37 cellular contexts compared by ENCODE assay signal in genomic region chr2:187627153-187627552, GRCh38.
A peak's percentile ranks its signal among the peaks of the same experiment; 100 is the strongest.
DNase-seq lines count a peak whose midpoint lies in the region; ATAC-seq, FAIRE-seq and TF ChIP-seq lines count a peak whose summit lies in the region.
"Had no signal": no experiment of that assay in that cellular context is flagged by ENCODE, and none has a peak within 500 bp of the region (broad histone marks: within the 10 kb centered on the region; RNA-seq: fewer than 3 reads in every experiment).

No MANE protein-coding gene starts in this region.

- H2AFZ ChIP-seq in SK-N-SH (ENCODE audit: low read depth) (no peak overlapping the region), neuronal stem cell (ENCODE audit: low read length) (peak overlapping the region; percentile 37), PC-3 (ENCODE audit: low read length) (no peak overlapping the region)

- H3K36me3 Mint-ChIP-seq in activated T-helper 1 cell treated with anti-CD3 and anti-CD28 coated beads, Interleukin-12 subunit alpha, Interleukin-12 subunit beta, Interleukin-2, Interleukin-4 antibody, amounts not matched to agents 30 ng/mL and 10 ng/mL and 1 ng/mL, durations not matched to agents 14 hours and 24 hours and 36 hours (ENCODE audit: low read depth), result no peaks in the 10 kb centered on the region
- H3K36me3 Mint-ChIP-seq: CD14-positive monocyte; CD4-positive, alpha-beta memory T cell; CD4-positive, CD25-positive, alpha-beta regulatory T cell; CD8-positive, alpha-beta memory T cell; CD8-positive, alpha-beta T cell had no signal

- no peak overlapping the region for H3K27ac ChIP-seq in SK-N-SH (ENCODE audit: low read depth in 2 of 2, low read length in 1 of 2)
- H3K27ac ChIP-seq in neuronal stem cell (replicated peaks; ENCODE audit: low read length), result no peak overlapping the region
- H3K27ac ChIP-seq in PC-3 (ENCODE audit: low read length), result no peak overlapping the region
- H3K27ac ChIP-seq: 22Rv1; A549; BLaER1; BLaER1 treated with 17β-estradiol and CSF1 and Interleukin-3, amounts not matched to agents 10 nM and 100 nM; C4-2B had no signal

- no peak overlapping the region for H2BK120ac ChIP-seq in neuronal stem cell (ENCODE audit: low read depth, low read length)

- intact Hi-C loops in activated T-helper 1 cell treated with anti-CD3 and anti-CD28 coated beads, Interleukin-12 subunit alpha, Interleukin-12 subunit beta, Interleukin-2, Interleukin-4 antibody, amounts not matched to agents 30 ng/mL and 10 ng/mL and 1 ng/mL, durations not matched to agents 14 hours and 24 hours and 36 hours (cut with micrococcal nuclease), result no loop called here
- intact Hi-C loops in PC-3 (cut with micrococcal nuclease), result no loop called here

- TF ChIP-seq POLR2A in H54 (IDR thresholded peaks at IDR 0.05; ENCODE audit: low read depth, low read length), result no peak

- 74% methylated on average over 3 of the region's 3 CpGs for WGBS in SK-N-SH (ENCODE audit: low lambda C conversion rate)
- no CpG with 5 or more reads among the region's 3 CpGs for WGBS in neuronal stem cell (ENCODE audit: extremely low coverage in 2 of 2, insufficient read length in 2 of 2, insufficient replicate concordance in 1 of 2), 2 donors

- H3K4me1 ChIP-seq in SK-N-SH (ENCODE audit: control insufficient read depth in 1 of 2, insufficient read depth in 2 of 2, low read depth in 1 of 2, low read length in 1 of 2), result no peaks in the 10 kb centered on the region
- no peaks in the 10 kb centered on the region for H3K4me1 ChIP-seq in neuronal stem cell (ENCODE audit: control insufficient read depth in 2 of 2, insufficient read depth in 1 of 2, low read depth in 1 of 2, low read length in 2 of 2)
- H3K4me1 ChIP-seq in PC-3 (ENCODE audit: insufficient read depth, low read length), result no peaks in the 10 kb centered on the region
- H3K4me1 ChIP-seq: A549; BE2C; BLaER1; BLaER1 treated with 17β-estradiol and CSF1 and Interleukin-3, amounts not matched to agents 10 nM and 100 nM; Caco-2 had no signal

- H3K9me2 ChIP-seq in SK-N-SH, result no peaks in the 10 kb centered on the region
- H3K9me2 ChIP-seq in PC-3 (replicated peaks; ENCODE audit: low read length), result no peaks in the 10 kb centered on the region

- H3K27ac Mint-ChIP-seq in activated T-helper 1 cell treated with anti-CD3 and anti-CD28 coated beads, Interleukin-12 subunit alpha, Interleukin-12 subunit beta, Interleukin-2, Interleukin-4 antibody, amounts not matched to agents 30 ng/mL and 10 ng/mL and 1 ng/mL, durations not matched to agents 14 hours and 24 hours and 36 hours, result peak overlapping the region; percentile 18
- H3K27ac Mint-ChIP-seq: B cell; CD14-positive monocyte; CD4-positive, alpha-beta memory T cell; CD4-positive, alpha-beta T cell; CD8-positive, alpha-beta memory T cell; CD8-positive, alpha-beta T cell had no signal

- H3K4me3 Mint-ChIP-seq in activated T-helper 1 cell treated with anti-CD3 and anti-CD28 coated beads, Interleukin-12 subunit alpha, Interleukin-12 subunit beta, Interleukin-2, Interleukin-4 antibody, amounts not matched to agents 30 ng/mL and 10 ng/mL and 1 ng/mL, durations not matched to agents 14 hours and 24 hours and 36 hours, result no peak overlapping the region
- H3K4me3 Mint-ChIP-seq: B cell; CD14-positive monocyte; CD4-positive, alpha-beta memory T cell; CD4-positive, alpha-beta T cell; CD4-positive, CD25-positive, alpha-beta regulatory T cell; CD8-positive, alpha-beta memory T cell; CD8-positive, alpha-beta T cell had no signal

- no peak overlapping the region for H2AK5ac ChIP-seq in neuronal stem cell (ENCODE audit: low read depth, low read length)

- no peak overlapping the region for H3K4ac ChIP-seq in neuronal stem cell (ENCODE audit: low read length)

- H3K4me2 ChIP-seq in SK-N-SH (no peak overlapping the region), neuronal stem cell (ENCODE audit: insufficient read depth, low read length, poor library complexity, severe bottlenecking) (no peak overlapping the region), PC-3 (ENCODE audit: low read length) (no peak overlapping the region)
- H3K4me2 ChIP-seq: A549; BLaER1; BLaER1 treated with 17β-estradiol and CSF1 and Interleukin-3, amounts not matched to agents 10 nM and 100 nM had no signal

- POLR2A ChIA-PET in SK-N-SH (lab: Yijun Ruan, JAX), result no interaction called here
- POLR2A ChIA-PET in PC-3 (lab: Charles Lee; ENCODE audit: unreplicated experiment), result no interaction called here

- CTCF ChIA-PET in SK-N-SH (lab: Yijun Ruan, JAX), result no interaction called here
- CTCF ChIA-PET in PC-3 (lab: Charles Lee), result no interaction called here

- H3K18ac ChIP-seq in neuronal stem cell (ENCODE audit: low read length), result no peak overlapping the region

- ATAC-seq in SK-N-SH treated with all-trans-retinoic acid at 6 μM for 48 hours (no peak), PC-3 (no peak)
- ATAC-seq: A549; CD8-positive, alpha-beta T cell had no signal

- H3K14ac ChIP-seq in neuronal stem cell (ENCODE audit: low read length), result no peak overlapping the region

- no peak for TF ChIP-seq RAD21 in SK-N-SH (IDR thresholded peaks at IDR 0.05; ENCODE audit: low read length)

- H3K23ac ChIP-seq in neuronal stem cell (ENCODE audit: low read depth, low read length, poor library complexity), result no peak overlapping the region

- no peak overlapping the region for H2BK5ac ChIP-seq in neuronal stem cell (ENCODE audit: low read length)

- no peaks in the 10 kb centered on the region for H3F3A ChIP-seq in SK-N-SH (replicated peaks; ENCODE audit: insufficient read depth)
- no peaks in the 10 kb centered on the region for H3F3A ChIP-seq in PC-3 (ENCODE audit: low read length, unreplicated experiment)

- no peaks in the 10 kb centered on the region for H3K9me3 ChIP-seq in SK-N-SH
- no peaks in the 10 kb centered on the region for H3K9me3 ChIP-seq in neuronal stem cell (replicated peaks in 1 of 2; ENCODE audit: control insufficient read depth in 2 of 2, insufficient read depth in 1 of 2, low read depth in 1 of 2, low read length in 2 of 2)
- H3K9me3 ChIP-seq in PC-3 (ENCODE audit: low read length), result no peaks in the 10 kb centered on the region
- H3K9me3 ChIP-seq: A549, BE2C, BLaER1, Caco-2 had no signal

- H3K27me3 ChIP-seq in SK-N-SH (ENCODE audit: insufficient read depth), result no peaks in the 10 kb centered on the region
- no peaks in the 10 kb centered on the region for H3K27me3 ChIP-seq in neuronal stem cell (ENCODE audit: control insufficient read depth in 3 of 3, insufficient read depth in 3 of 3, low read depth in 1 of 3, low read length in 3 of 3)
- no peaks in the 10 kb centered on the region for H3K27me3 ChIP-seq in PC-3 (ENCODE audit: low read length)
- H3K27me3 ChIP-seq: BE2C; BLaER1; BLaER1 treated with 17β-estradiol and CSF1 and Interleukin-3, amounts not matched to agents 10 nM and 100 nM had no signal

- TF ChIP-seq EP300 in SK-N-SH (IDR thresholded peaks at IDR 0.05; ENCODE audit: borderline replicate concordance in 1 of 2, low read depth in 1 of 2, low read length in 1 of 2), result no peak

- no peaks in the 10 kb centered on the region for H3K79me1 ChIP-seq in neuronal stem cell (ENCODE audit: low read depth, low read length)

- peak; percentile 15 for FAIRE-seq in H54 (lab: Jason Lieb, UNC)
- FAIRE-seq: A204.1, A549, D721Med had no signal

- no peak overlapping the region for H2BK15ac ChIP-seq in neuronal stem cell (ENCODE audit: low read length)

- H3K36me3 ChIP-seq in SK-N-SH (replicated peaks in 1 of 2; ENCODE audit: control insufficient read depth in 1 of 2, insufficient read depth in 2 of 2, low read length in 1 of 2), result no peaks in the 10 kb centered on the region
- H3K36me3 ChIP-seq in neuronal stem cell (replicated peaks in 1 of 2; ENCODE audit: control insufficient read depth in 2 of 2, insufficient read depth in 2 of 2, low read length in 2 of 2), result no peaks in the 10 kb centered on the region
- no peaks in the 10 kb centered on the region for H3K36me3 ChIP-seq in PC-3 (ENCODE audit: low read depth, low read length)
- H3K36me3 ChIP-seq: BE2C; BLaER1; BLaER1 treated with 17β-estradiol and CSF1 and Interleukin-3, amounts not matched to agents 10 nM and 100 nM had no signal

- no peaks in the 10 kb centered on the region for H3K27me3 Mint-ChIP-seq in activated T-helper 1 cell treated with anti-CD3 and anti-CD28 coated beads, Interleukin-12 subunit alpha, Interleukin-12 subunit beta, Interleukin-2, Interleukin-4 antibody, amounts not matched to agents 30 ng/mL and 10 ng/mL and 1 ng/mL, durations not matched to agents 14 hours and 24 hours and 36 hours (ENCODE audit: insufficient read depth)
- H3K27me3 Mint-ChIP-seq: B cell; CD4-positive, alpha-beta memory T cell; CD4-positive, alpha-beta T cell; CD4-positive, CD25-positive, alpha-beta regulatory T cell; CD8-positive, alpha-beta memory T cell had no signal

- DNase-seq in SK-N-SH (no peak), H54 (ENCODE audit: insufficient read length, low spot score) (no peak), neuronal stem cell (ENCODE audit: low spot score) (no peak), DMS 273 (lab: John Stamatoyannopoulos, UW; ENCODE audit: unreplicated experiment) (no peak), PC-3 (no peak)
- DNase-seq in activated T-helper 1 cell treated with anti-CD3 and anti-CD28 coated beads, Interleukin-12 subunit alpha, Interleukin-12 subunit beta, Interleukin-2, Interleukin-4 antibody, amounts not matched to agents 30 ng/mL and 10 ng/mL and 1 ng/mL, durations not matched to agents 14 hours and 24 hours and 36 hours (ENCODE audit: low spot score), result no peak
- DNase-seq in activated CD8-positive, alpha-beta memory T cell treated with anti-CD3 and anti-CD28 coated beads, Interleukin-2, amount 50 U/mL, for 48 hours, result no peak
- DNase-seq: 8988T; ACHN; AML-193; BE2C; C1 segment of cervical spinal cord; Caco-2; Calu3; CD4-positive, alpha-beta memory T cell; CD4-positive, alpha-beta T cell; CD4-positive, CD25-positive, alpha-beta regulatory T cell; CD8-positive, alpha-beta memory T cell; CD8-positive, alpha-beta T cell; COR-L47; DMS 273 treated with DMSO at 0.1 percent for 48 hours; DMS153; DMS53; DMS79; DMS79 treated with DMSO at 0.1 percent for 48 hours; DND-41; EL had no signal

- no peak overlapping the region for H4K8ac ChIP-seq in neuronal stem cell (ENCODE audit: low read depth, low read length)

- no peaks in the 10 kb centered on the region for H3K4me1 Mint-ChIP-seq in activated T-helper 1 cell treated with anti-CD3 and anti-CD28 coated beads, Interleukin-12 subunit alpha, Interleukin-12 subunit beta, Interleukin-2, Interleukin-4 antibody, amounts not matched to agents 30 ng/mL and 10 ng/mL and 1 ng/mL, durations not matched to agents 14 hours and 24 hours and 36 hours (ENCODE audit: low read depth)
- H3K4me1 Mint-ChIP-seq: B cell; CD14-positive monocyte; CD4-positive, alpha-beta memory T cell; CD4-positive, CD25-positive, alpha-beta regulatory T cell; CD8-positive, alpha-beta memory T cell had no signal

- H3K9me3 Mint-ChIP-seq in activated T-helper 1 cell treated with anti-CD3 and anti-CD28 coated beads, Interleukin-12 subunit alpha, Interleukin-12 subunit beta, Interleukin-2, Interleukin-4 antibody, amounts not matched to agents 30 ng/mL and 10 ng/mL and 1 ng/mL, durations not matched to agents 14 hours and 24 hours and 36 hours, result peaks cover 8% of the 10 kb centered on the region

- H3K9ac ChIP-seq in SK-N-SH (no peak overlapping the region), neuronal stem cell (ENCODE audit: low read depth, low read length, poor library complexity) (no peak overlapping the region), PC-3 (ENCODE audit: low read length) (no peak overlapping the region)
- H3K9ac ChIP-seq: BLaER1; BLaER1 treated with 17β-estradiol and CSF1 and Interleukin-3, amounts not matched to agents 10 nM and 100 nM had no signal

- no peaks in the 10 kb centered on the region for H3K79me2 ChIP-seq in SK-N-SH (ENCODE audit: insufficient read depth)
- no peaks in the 10 kb centered on the region for H3K79me2 ChIP-seq in PC-3 (ENCODE audit: low read length)

- H4K20me1 ChIP-seq in SK-N-SH (ENCODE audit: insufficient read depth) (no peaks in the 10 kb centered on the region), PC-3 (ENCODE audit: low read length) (no peaks in the 10 kb centered on the region)
- H4K20me1 ChIP-seq: BLaER1; BLaER1 treated with 17β-estradiol and CSF1 and Interleukin-3, amounts not matched to agents 10 nM and 100 nM had no signal

- no peak overlapping the region for H2BK12ac ChIP-seq in neuronal stem cell (ENCODE audit: low read length)

- BruUV-seq in PC-3 (replicated peaks; lab: Mats Ljungman, UMichigan), result no TSS peak

- H4K91ac ChIP-seq in neuronal stem cell (ENCODE audit: low read depth, low read length, poor library complexity), result no peak overlapping the region

- TF ChIP-seq CTCF in SK-N-SH (IDR thresholded peaks at IDR 0.05), result no peak
- no peak for TF ChIP-seq CTCF in PC-3 (conservative IDR thresholded peaks at IDR 0.05; ENCODE audit: low read depth, low read length)

- no peak overlapping the region for H3K4me3 ChIP-seq in SK-N-SH (ENCODE audit: low read depth in 2 of 2, low read length in 1 of 2)
- H3K4me3 ChIP-seq in neuronal stem cell (ENCODE audit: low read length in 2 of 2), result no peak overlapping the region
- H3K4me3 ChIP-seq in PC-3 (ENCODE audit: low read length), result no peak overlapping the region
- H3K4me3 ChIP-seq: A549; BLaER1; BLaER1 treated with 17β-estradiol and CSF1 and Interleukin-3, amounts not matched to agents 10 nM and 100 nM had no signal
